12 cellular contexts compared by ENCODE assay signal in genomic region chr2:61328707-61329251, GRCh38.
DNase-seq lines count a peak whose midpoint lies in the region; ATAC-seq and TF ChIP-seq lines count a peak whose summit lies in the region.
"Had no signal": no experiment of that assay in that cellular context is flagged by ENCODE, and none has a peak within 500 bp of the region (broad histone marks: within the 10 kb centered on the region; RNA-seq: fewer than 3 reads in every experiment).

No MANE protein-coding gene starts in this region.

- H3K4me1 ChIP-seq in thyroid gland (peaks cover 0 to 5% of the 10 kb centered on the region in 2 donors), sigmoid colon (no peaks in the 10 kb centered on the region)
- H3K4me1 ChIP-seq: BLaER1, gastrocnemius medialis had no signal

- no peaks in the 10 kb centered on the region for H3K27me3 Mint-ChIP-seq in activated CD4-positive, alpha-beta memory T cell treated with anti-CD3 and anti-CD28 coated beads for 36 hours
- no peaks in the 10 kb centered on the region for H3K27me3 Mint-ChIP-seq in activated CD4-positive, alpha-beta memory T cell treated with anti-CD3 and anti-CD28 coated beads, Interleukin-2, amount 10 ng/mL, durations not matched to agents 7 days and 5 days
- no peaks in the 10 kb centered on the region for H3K27me3 Mint-ChIP-seq in effector memory CD8-positive, alpha-beta T cell
- H3K27me3 Mint-ChIP-seq in Calu3 (ENCODE audit: unreplicated experiment) = no peaks in the 10 kb centered on the region
- H3K27me3 Mint-ChIP-seq: naive B cell had no signal

- peak overlapping the region; percentile 73 for H3K27ac Mint-ChIP-seq in activated CD4-positive, alpha-beta memory T cell treated with anti-CD3 and anti-CD28 coated beads for 36 hours
- H3K27ac Mint-ChIP-seq in activated CD4-positive, alpha-beta memory T cell treated with anti-CD3 and anti-CD28 coated beads, Interleukin-2, amount 10 ng/mL, durations not matched to agents 7 days and 5 days = no peak overlapping the region
- H3K27ac Mint-ChIP-seq in effector memory CD8-positive, alpha-beta T cell = peak overlapping the region; percentile 36 to 45
- no peak overlapping the region for H3K27ac Mint-ChIP-seq in Calu3 (ENCODE audit: unreplicated experiment)

- H3K4me1 Mint-ChIP-seq in activated CD4-positive, alpha-beta memory T cell treated with anti-CD3 and anti-CD28 coated beads for 36 hours (ENCODE audit: low read depth) = peaks cover 19% of the 10 kb centered on the region
- peaks cover 26% of the 10 kb centered on the region for H3K4me1 Mint-ChIP-seq in activated CD4-positive, alpha-beta memory T cell treated with anti-CD3 and anti-CD28 coated beads, Interleukin-2, amount 10 ng/mL, durations not matched to agents 7 days and 5 days
- peaks cover 0 to 3% of the 10 kb centered on the region in 2 donors for H3K4me1 Mint-ChIP-seq in effector memory CD8-positive, alpha-beta T cell (ENCODE audit: low read depth in 2 of 2)
- H3K4me1 Mint-ChIP-seq in Calu3 (ENCODE audit: low read depth, unreplicated experiment) = no peaks in the 10 kb centered on the region
- H3K4me1 Mint-ChIP-seq: naive B cell had no signal

- no peak overlapping the region for H3K27ac ChIP-seq in thyroid gland
- no peak overlapping the region for H3K27ac ChIP-seq in sigmoid colon
- H3K27ac ChIP-seq: BLaER1, gastrocnemius medialis had no signal

- POLR2A ChIA-PET in activated CD4-positive, alpha-beta memory T cell treated with anti-CD3 and anti-CD28 coated beads for 36 hours (lab: Charles Lee) = interaction anchor here (0.6 kb wide), 2 partner anchors 40 to 66 kb away, joined by 4 read pairs; no protein-coding TSS in a partner anchor
- POLR2A ChIA-PET in activated CD4-positive, alpha-beta memory T cell treated with anti-CD3 and anti-CD28 coated beads, Interleukin-2, amount 10 ng/mL, durations not matched to agents 7 days and 5 days (lab: Charles Lee) = interaction anchor here (0.7 to 0.8 kb wide), 2 partner anchors 62 to 77 kb away, joined by 3 read pairs; no protein-coding TSS in a partner anchor

- DNase-seq in activated CD4-positive, alpha-beta memory T cell treated with anti-CD3 and anti-CD28 coated beads for 36 hours = no peak
- no peak for DNase-seq in activated CD4-positive, alpha-beta memory T cell treated with anti-CD3 and anti-CD28 coated beads, Interleukin-2, amount 10 ng/mL, durations not matched to agents 7 days and 5 days
- DNase-seq in NB4 (ENCODE audit: low read depth) (peak; percentile 77), thyroid gland (peak; percentile 38 to 42), SHP77 treated with DMSO at 0.1 percent for 48 hours (lab: John Stamatoyannopoulos, UW) (no peak), sigmoid colon (no peak), Calu3 (no peak)
- no peak for DNase-seq in effector memory CD8-positive, alpha-beta T cell
- DNase-seq: gastrocnemius medialis, naive B cell had no signal

- CTCF ChIA-PET in activated CD4-positive, alpha-beta memory T cell treated with anti-CD3 and anti-CD28 coated beads for 36 hours (lab: Charles Lee) = interaction anchor here (0.6 kb wide), 1 partner anchor 9 kb away, joined by 3 read pairs; no protein-coding TSS in a partner anchor
- CTCF ChIA-PET in activated CD4-positive, alpha-beta memory T cell treated with anti-CD3 and anti-CD28 coated beads, Interleukin-2, amount 10 ng/mL, durations not matched to agents 7 days and 5 days (lab: Charles Lee) = interaction anchor here (0.6 kb wide), 1 partner anchor 161 kb away, joined by 4 read pairs; no protein-coding TSS in a partner anchor
- CTCF ChIA-PET in Calu3 (lab: Charles Lee) = no interaction called here

- ATAC-seq in effector memory CD8-positive, alpha-beta T cell (replicated peaks) = no peak
- ATAC-seq: gastrocnemius medialis, SK-N-SH treated with all-trans-retinoic acid at 6 μM for 48 hours had no signal

- no peak for TF ChIP-seq EP300 in sigmoid colon (IDR thresholded peaks at IDR 0.05)

- H3K36me3 ChIP-seq in thyroid gland (peaks cover 0 to 4% of the 10 kb centered on the region in 2 donors), sigmoid colon (peaks cover 0 to 63% (median 6%) of the 10 kb centered on the region in 4 donors)

- no TSS peak for BruUV-seq in Calu3 (replicated peaks; lab: Mats Ljungman, UMichigan)

- H3K4me3 Mint-ChIP-seq in activated CD4-positive, alpha-beta memory T cell treated with anti-CD3 and anti-CD28 coated beads for 36 hours = no peak overlapping the region
- no peak overlapping the region for H3K4me3 Mint-ChIP-seq in activated CD4-positive, alpha-beta memory T cell treated with anti-CD3 and anti-CD28 coated beads, Interleukin-2, amount 10 ng/mL, durations not matched to agents 7 days and 5 days
- H3K4me3 Mint-ChIP-seq in effector memory CD8-positive, alpha-beta T cell = no peak overlapping the region
- no peak overlapping the region for H3K4me3 Mint-ChIP-seq in Calu3 (ENCODE audit: low read depth, unreplicated experiment)
- H3K4me3 Mint-ChIP-seq: naive B cell had no signal

- WGBS in thyroid gland, 2 donors = 54 to 66% methylated on average over 11 of the region's 11 CpGs
- WGBS in sigmoid colon, 2 donors = 20 to 67% methylated on average over 11 of the region's 11 CpGs

- H3K9me3 Mint-ChIP-seq in activated CD4-positive, alpha-beta memory T cell treated with anti-CD3 and anti-CD28 coated beads for 36 hours = no peaks in the 10 kb centered on the region
- no peaks in the 10 kb centered on the region for H3K9me3 Mint-ChIP-seq in activated CD4-positive, alpha-beta memory T cell treated with anti-CD3 and anti-CD28 coated beads, Interleukin-2, amount 10 ng/mL, durations not matched to agents 7 days and 5 days
- H3K9me3 Mint-ChIP-seq in effector memory CD8-positive, alpha-beta T cell = no peaks in the 10 kb centered on the region
- H3K9me3 Mint-ChIP-seq in Calu3 (ENCODE audit: low read depth, unreplicated experiment) = no peaks in the 10 kb centered on the region
- H3K9me3 Mint-ChIP-seq: naive B cell had no signal

- H3K27me3 ChIP-seq in thyroid gland (no peaks in the 10 kb centered on the region), sigmoid colon (no peaks in the 10 kb centered on the region)
- H3K27me3 ChIP-seq: BLaER1, gastrocnemius medialis had no signal

- intact Hi-C loops in activated CD4-positive, alpha-beta memory T cell treated with anti-CD3 and anti-CD28 coated beads for 36 hours (cut with micrococcal nuclease) = loop anchor here (5.0 to 10.0 kb wide), 2 partner anchors 39 to 206 kb away; partner anchors contain the start of gene XPO1
- intact Hi-C loops in thyroid gland (cut with DNase I) (no loop called here), sigmoid colon (cut with DNase I) (no loop called here), Calu3 (cut with micrococcal nuclease; ENCODE audit: unreplicated experiment) (no loop called here)

- TF ChIP-seq CTCF in NB4 (IDR thresholded peaks at IDR 0.05; ENCODE audit: low read depth, low read length) (no peak), thyroid gland (IDR thresholded peaks at IDR 0.05) (no peak), sigmoid colon (IDR thresholded peaks at IDR 0.05) (no peak), Calu3 (IDR thresholded peaks at IDR 0.05; ENCODE audit: unreplicated experiment) (no peak)

- H3K9me3 ChIP-seq in thyroid gland (no peaks in the 10 kb centered on the region), sigmoid colon (no peaks in the 10 kb centered on the region)
- H3K9me3 ChIP-seq: BLaER1, gastrocnemius medialis had no signal

- H3K4me3 ChIP-seq in NB4 (ENCODE audit: low read depth, low read length) (no peak overlapping the region), thyroid gland (replicated peaks in 1 of 3) (no peak overlapping the region), sigmoid colon (no peak overlapping the region)
- H3K4me3 ChIP-seq: BLaER1, gastrocnemius medialis had no signal

- H3K36me3 Mint-ChIP-seq in activated CD4-positive, alpha-beta memory T cell treated with anti-CD3 and anti-CD28 coated beads for 36 hours = peaks cover 25% of the 10 kb centered on the region
- peaks cover 39% of the 10 kb centered on the region for H3K36me3 Mint-ChIP-seq in activated CD4-positive, alpha-beta memory T cell treated with anti-CD3 and anti-CD28 coated beads, Interleukin-2, amount 10 ng/mL, durations not matched to agents 7 days and 5 days (ENCODE audit: low read depth)
- H3K36me3 Mint-ChIP-seq in effector memory CD8-positive, alpha-beta T cell (ENCODE audit: insufficient read depth) = peaks cover 39% of the 10 kb centered on the region
- H3K36me3 Mint-ChIP-seq in Calu3 (ENCODE audit: insufficient read depth, unreplicated experiment) = peaks cover 30% of the 10 kb centered on the region

- TF ChIP-seq POLR2A in NB4 (IDR thresholded peaks at IDR 0.05; ENCODE audit: extremely low read depth, insufficient read length) (no peak), thyroid gland (IDR thresholded peaks at IDR 0.05) (no peak), sigmoid colon (IDR thresholded peaks at IDR 0.05) (no peak)

Comparison
In these comparisons a context has a peak if more than half of its experiments do, and no peak if none do; other contexts are left out.
1. H3K27ac Mint-ChIP-seq: peak in activated CD4-positive, alpha-beta memory T cell treated with anti-CD3 and anti-CD28 coated beads for 36 hours (single experiment) and effector memory CD8-positive, alpha-beta T cell (2 of 2); none in activated CD4-positive, alpha-beta memory T cell treated with anti-CD3 and anti-CD28 coated beads, Interleukin-2, amount 10 ng/mL, durations not matched to agents 7 days and 5 days (single experiment) and Calu3 (single experiment).
2. DNase-seq: peak in NB4 (single experiment) and thyroid gland (2 of 2); none in activated CD4-positive, alpha-beta memory T cell treated with anti-CD3 and anti-CD28 coated beads for 36 hours (single experiment), activated CD4-positive, alpha-beta memory T cell treated with anti-CD3 and anti-CD28 coated beads, Interleukin-2, amount 10 ng/mL, durations not matched to agents 7 days and 5 days (single experiment), effector memory CD8-positive, alpha-beta T cell (0 of 3), SHP77 treated with DMSO at 0.1 percent for 48 hours (single experiment), sigmoid colon (single experiment) and Calu3 (single experiment).